Comparison of ENCODE assay signal across 23 cellular contexts in genomic region chr13:52091473-52091872, GRCh38. TPM values are rescaled to one million over a fixed set of nuclear protein-coding genes. Genes with fewer than 3 reads are reported as not detected.
DNase-seq lines count a peak whose midpoint lies in the region; ATAC-seq, FAIRE-seq and TF ChIP-seq lines count a peak whose summit lies in the region.
"Had no signal": no experiment of that assay in that cellular context is flagged by ENCODE, and none has a peak within 500 bp of the region (broad histone marks: within the 10 kb centered on the region; RNA-seq: fewer than 3 reads in every experiment).

No MANE protein-coding gene starts in this region.

- TF ChIP-seq RAD21 in A549 (conservative IDR thresholded peaks at IDR 0.05 in 1 of 2, IDR thresholded peaks at IDR 0.05 in 1 of 2) (no peak), K562 (CRISPR knock-in tag; conservative IDR thresholded peaks at IDR 0.05 in 1 of 2, IDR thresholded peaks at IDR 0.05 in 1 of 2) (no peak)

- TF ChIP-seq EP300 in A549 (IDR thresholded peaks at IDR 0.05) (no peak), K562 (IDR thresholded peaks at IDR 0.05; ENCODE audit: low read length) (no peak)

- TF ChIP-seq CTCF in A549 (IDR thresholded peaks at IDR 0.05) (no peak), K562 (IDR thresholded peaks at IDR 0.05 in 2 of 3, conservative IDR thresholded peaks at IDR 0.05 in 1 of 3; ENCODE audit: insufficient read depth in 2 of 3, low read depth in 1 of 3, low read length in 3 of 3) (no peak)

- no peak overlapping the region for H2AFZ ChIP-seq in K562 (ENCODE audit: low read depth, low read length)

- H3K9me3 Mint-ChIP-seq in CD8-positive, alpha-beta memory T cell: no peaks in the 10 kb centered on the region
- H3K9me3 Mint-ChIP-seq: CD4-positive, alpha-beta memory T cell had no signal

- H3K4me1 ChIP-seq in A549: no peaks in the 10 kb centered on the region
- no peaks in the 10 kb centered on the region for H3K4me1 ChIP-seq in K562 (replicated peaks in 1 of 2; ENCODE audit: control insufficient read depth in 2 of 2, insufficient read depth in 2 of 2, low read length in 2 of 2)
- H3K4me1 ChIP-seq in CD8-positive, alpha-beta memory T cell (ENCODE audit: insufficient read depth, low read length): no peaks in the 10 kb centered on the region
- H3K4me1 ChIP-seq: BE2C, BLaER1 had no signal

- H3K79me2 ChIP-seq in K562 (ENCODE audit: control insufficient read depth, insufficient read depth, low read length): no peaks in the 10 kb centered on the region

- H3K9me1 ChIP-seq in K562 (ENCODE audit: control insufficient read depth, insufficient read depth, low read length): no peaks in the 10 kb centered on the region

- H3K4me3 ChIP-seq in A549 (no peak overlapping the region), K562 (no peak overlapping the region)
- H3K4me3 ChIP-seq in CD8-positive, alpha-beta memory T cell (ENCODE audit: low read length): no peak overlapping the region
- H3K4me3 ChIP-seq: BLaER1, GM12878 had no signal

- no peak for ATAC-seq in A549
- no peak for ATAC-seq in K562
- ATAC-seq in GM21786 (IDR thresholded peaks at IDR 0.05; ENCODE audit: unreplicated experiment): no peak
- ATAC-seq: GM12878 had no signal

- 52% methylated on average over 2 of the region's 2 CpGs for WGBS in A549 (ENCODE audit: missing lambda C conversion rate)
- whole genome bisulfite sequencing in K562 (ENCODE audit: insufficient coverage, low coverage, missing lambda C conversion rate): 20% methylated on average over 2 of the region's 2 CpGs

- H3K27ac Mint-ChIP-seq in CD8-positive, alpha-beta memory T cell: no peak overlapping the region
- H3K27ac Mint-ChIP-seq: CD14-positive monocyte; CD4-positive, alpha-beta memory T cell; CD4-positive, CD25-positive, alpha-beta regulatory T cell had no signal

- H3K27me3 Mint-ChIP-seq in CD8-positive, alpha-beta memory T cell: peaks cover 11 to 33% of the 10 kb centered on the region in 2 donors

- in situ Hi-C loops in K562 (cut with MboI): no loop called here

- H3K4me1 Mint-ChIP-seq in CD8-positive, alpha-beta memory T cell: no peaks in the 10 kb centered on the region
- H3K4me1 Mint-ChIP-seq: CD4-positive, alpha-beta memory T cell; CD4-positive, CD25-positive, alpha-beta regulatory T cell had no signal

- H3K4me3 Mint-ChIP-seq in CD8-positive, alpha-beta memory T cell: no peak overlapping the region
- H3K4me3 Mint-ChIP-seq: CD14-positive monocyte; CD4-positive, alpha-beta memory T cell; CD4-positive, CD25-positive, alpha-beta regulatory T cell had no signal

- H3K4me2 ChIP-seq in A549: no peak overlapping the region
- H3K4me2 ChIP-seq in K562 (ENCODE audit: insufficient read depth, low read length): no peak overlapping the region
- H3K4me2 ChIP-seq: BLaER1 had no signal

- POLR2A ChIA-PET in A549 (lab: Yijun Ruan, JAX): no interaction called here
- POLR2A ChIA-PET in K562 (lab: Yijun Ruan, JAX): no interaction called here
- POLR2A ChIA-PET in CD8-positive, alpha-beta memory T cell (lab: Charles Lee): no interaction called here

- H4K20me1 ChIP-seq in K562 (replicated peaks; ENCODE audit: control insufficient read depth, insufficient read depth, low read length): no peaks in the 10 kb centered on the region
- H4K20me1 ChIP-seq: BLaER1 had no signal

- DNase-seq in A549 (ENCODE audit: low read depth in 1 of 2, low spot score in 1 of 2) (no peak), K562 (ENCODE audit: extremely low read depth in 1 of 4, low spot score in 3 of 4) (no peak), cerebellar nuclear complex (lab: John Stamatoyannopoulos, UW) (no peak)
- DNase-seq in CD8-positive, alpha-beta memory T cell: no peak
- DNase-seq: 8988T; ACHN; BE2C; C1 segment of cervical spinal cord; Caco-2; Calu3; CD4-positive, alpha-beta memory T cell; CD4-positive, CD25-positive, alpha-beta regulatory T cell; DMS79 treated with DMSO at 0.1 percent for 48 hours; GDM1 had no signal

- intact Hi-C loops in K562 (cut with micrococcal nuclease): no loop called here

- H3K9ac ChIP-seq in K562 (ENCODE audit: insufficient read depth in 1 of 2, low read depth in 2 of 2, low read length in 2 of 2): no peak overlapping the region
- H3K9ac ChIP-seq: BLaER1 had no signal

- TF ChIP-seq POLR2A in A549 (IDR thresholded peaks at IDR 0.05; ENCODE audit: low read length): no peak
- no peak for TF ChIP-seq POLR2A in K562 (conservative IDR thresholded peaks at IDR 0.05)

- H3K9me3 ChIP-seq in A549 (no peaks in the 10 kb centered on the region), K562 (replicated peaks; ENCODE audit: control insufficient read depth, insufficient read depth, low read depth, low read length) (no peaks in the 10 kb centered on the region)
- no peaks in the 10 kb centered on the region for H3K9me3 ChIP-seq in CD8-positive, alpha-beta memory T cell (ENCODE audit: low read length)
- H3K9me3 ChIP-seq: BE2C, BLaER1, Caco-2 had no signal

- FAIRE-seq in A204.1 (lab: Jason Lieb, UNC) (peak; percentile 69), A549 (lab: Jason Lieb, UNC) (no peak), K562 (lab: Jason Lieb, UNC) (no peak)
- FAIRE-seq: D721Med, GM12878, GM12892, GM18507 had no signal

- CTCF ChIA-PET in A549 (lab: Yijun Ruan, JAX): no interaction called here
- CTCF ChIA-PET in K562 (lab: Yijun Ruan, JAX; ENCODE audit: low intra/inter-chr PET ratio): no interaction called here
- CTCF ChIA-PET in CD8-positive, alpha-beta memory T cell (lab: Charles Lee): no interaction called here

- H3K27me3 ChIP-seq in K562 (ENCODE audit: control insufficient read depth in 2 of 2, insufficient read depth in 2 of 2, low read length in 2 of 2): no peaks in the 10 kb centered on the region
- H3K27me3 ChIP-seq in CD8-positive, alpha-beta memory T cell (ENCODE audit: insufficient read depth, low read length, poor library complexity, severe bottlenecking): no peaks in the 10 kb centered on the region
- H3K27me3 ChIP-seq: BLaER1 had no signal

- no peaks in the 10 kb centered on the region for H3K36me3 ChIP-seq in K562 (ENCODE audit: control insufficient read depth, insufficient read depth, low read length)
- H3K36me3 ChIP-seq in CD8-positive, alpha-beta memory T cell (ENCODE audit: insufficient read depth, low read length): no peaks in the 10 kb centered on the region
- H3K36me3 ChIP-seq: BE2C, BLaER1 had no signal

- H3K36me3 Mint-ChIP-seq in CD8-positive, alpha-beta memory T cell: no peaks in the 10 kb centered on the region
- H3K36me3 Mint-ChIP-seq: CD14-positive monocyte; CD4-positive, alpha-beta memory T cell; CD4-positive, CD25-positive, alpha-beta regulatory T cell had no signal

- no TSS peak for BruUV-seq in K562 (replicated peaks; lab: Mats Ljungman, UMichigan)

- no peak overlapping the region for H3K27ac ChIP-seq in A549
- H3K27ac ChIP-seq in K562 (ENCODE audit: extremely low read depth, low read depth, low read length): no peak overlapping the region
- H3K27ac ChIP-seq in CD8-positive, alpha-beta memory T cell (ENCODE audit: low read depth, low read length): no peak overlapping the region
- H3K27ac ChIP-seq: BLaER1 had no signal

TF ChIP-seq in A549, 52 proteins besides CTCF, POLR2A, EP300 and RAD21:
- peak; percentile 44 for TF ChIP-seq MAFK (IDR thresholded peaks at IDR 0.05; ENCODE audit: partially characterized antibody)
- no peak for TF ChIP-seq ESRRA (IDR thresholded peaks at IDR 0.05; ENCODE audit: borderline replicate concordance, low read length)
- no peak for TF ChIP-seq JUNB (IDR thresholded peaks at IDR 0.05)
TF ChIP-seq in A549: peak in this region for 1.

TF ChIP-seq in K562, 482 proteins besides CTCF, POLR2A, EP300 and RAD21:
- no peak for TF ChIP-seq IRF2 (CRISPR knock-in tag; IDR thresholded peaks at IDR 0.05)
- TF ChIP-seq C11orf30 (IDR thresholded peaks at IDR 0.05; ENCODE audit: low read depth): peak; percentile 48; the same call in 1 of the 2 replicates
- peak; percentile 67 for TF ChIP-seq ZNF316 (IDR thresholded peaks at IDR 0.05)

RNA-seq across cellular contexts. Expression of gene NEK5, which starts 37.4 kb away (rescaled TPM):
- 0.17 and 0.23 TPM in 2 replicates for polyA plus RNA-seq in A549 (2011; rRNA removed)
- 0.03 and 0.05 TPM in 2 replicates for polyA plus RNA-seq in A549 (2012; cell fraction: cytosol; rRNA removed)
- polyA plus RNA-seq in A549 (2012; cell fraction: nucleus; rRNA removed): 0.02 and 0.04 TPM in 2 replicates
- polyA plus RNA-seq in A549 (2017; fragmentation: RNase III; extraction: RNeasy Plus Mini Kit Qiagen cat#74134 plus additional on column Dnase treatment): 0.08 to 0.16 TPM (median 0.09 TPM) in 3 replicates
- 0.12 and 0.15 TPM in 2 replicates for polyA minus RNA-seq in A549 (2011; rRNA and poly(A)+ RNA removed)
- total RNA-seq in K562 (2011; cell fraction: chromatin; rRNA removed; ENCODE audit: low replicate concordance): 0.35 and 1.3 TPM in 2 replicates
- total RNA-seq in K562 (2011; cell fraction: nucleolus; rRNA removed): 0.13 and 0.17 TPM in 2 replicates
- total RNA-seq in K562 (2011; cell fraction: nucleoplasm; rRNA removed): 0.44 and 0.46 TPM in 2 replicates
- total RNA-seq in K562 (2014; rRNA removed): 0.09 and 0.33 TPM in 2 replicates
- total RNA-seq in K562 (2014; rRNA removed; fragmentation: Illumina TruSeq; extraction: Trizol): 0.32 and 0.44 TPM in 2 replicates
- total RNA-seq in K562 (2015; rRNA removed; fragmentation: Illumina TruSeq; extraction: Trizol): 0.29 and 0.34 TPM in 2 replicates
- 0.11 and 0.33 TPM in 2 replicates for total RNA-seq in K562 (2021)
- 0.35 and 0.39 TPM in 2 replicates for polyA plus RNA-seq in K562 (2011; rRNA removed)
- polyA plus RNA-seq in K562 (2011; cell fraction: cytosol; rRNA removed): 0.07 and 0.24 TPM in 2 replicates
- polyA plus RNA-seq in K562 (2011; cell fraction: nucleus; rRNA removed): 0.23 and 0.34 TPM in 2 replicates
- polyA plus RNA-seq in K562 (2012): 0.30 and 1.0 TPM in 2 replicates
- 0.28 and 0.36 TPM in 2 replicates for polyA plus RNA-seq in K562 (2014; fragmentation: Illumina TruSeq; extraction: Trizol)
- under 1 TPM; 0.27 to 0.30 TPM for polyA plus RNA-seq in K562 (2014; fragmentation: Nextera tagmentation; extraction: Ambion mirVana)
- 0.27 and 0.42 TPM in 2 replicates for polyA plus RNA-seq in K562 (2014; rRNA removed)
- 0.07 and 0.42 TPM in 2 replicates for polyA minus RNA-seq in K562 (2011; rRNA and poly(A)+ RNA removed)
- polyA minus RNA-seq in K562 (2011; cell fraction: cytosol; rRNA and poly(A)+ RNA removed): not detected in 2 replicates
- 0.13 and 0.22 TPM in 2 replicates for polyA minus RNA-seq in K562 (2011; cell fraction: nucleus; rRNA and poly(A)+ RNA removed)
- not detected for total RNA-seq in CD8-positive, alpha-beta memory T cell
- 0.17 TPM for polyA plus RNA-seq in CD8-positive, alpha-beta memory T cell
- total RNA-seq: A673; CD4-positive, alpha-beta memory T cell; CD4-positive, CD25-positive, alpha-beta regulatory T cell; GM12878 had no signal
